Comparison of ENCODE assay signal across 1 cellular context in genomic region chr4:159551268-159551667, GRCh38.
TF ChIP-seq lines count a peak whose summit lies in the region.

No MANE protein-coding gene starts in this region.

TF ChIP-seq in GM23338, 12 proteins besides CTCF, POLR2A, EP300 and RAD21 (continued from another document):
- no peak for TF ChIP-seq NANOG (IDR thresholded peaks at IDR 0.05; ENCODE audit: borderline replicate concordance)
- no peak for TF ChIP-seq STAT1 (IDR thresholded peaks at IDR 0.05; ENCODE audit: unreplicated experiment)
- no peak for TF ChIP-seq EZH2phosphoT487 (IDR thresholded peaks at IDR 0.05; ENCODE audit: unreplicated experiment)
- TF ChIP-seq JUNB (IDR thresholded peaks at IDR 0.05; ENCODE audit: unreplicated experiment) = no peak
- TF ChIP-seq ZNF114 (CRISPR knock-in tag; IDR thresholded peaks at IDR 0.05) = no peak
- TF ChIP-seq EZH2 (IDR thresholded peaks at IDR 0.05; ENCODE audit: low read depth, unreplicated experiment) = no peak
- TF ChIP-seq, protein P1, sequence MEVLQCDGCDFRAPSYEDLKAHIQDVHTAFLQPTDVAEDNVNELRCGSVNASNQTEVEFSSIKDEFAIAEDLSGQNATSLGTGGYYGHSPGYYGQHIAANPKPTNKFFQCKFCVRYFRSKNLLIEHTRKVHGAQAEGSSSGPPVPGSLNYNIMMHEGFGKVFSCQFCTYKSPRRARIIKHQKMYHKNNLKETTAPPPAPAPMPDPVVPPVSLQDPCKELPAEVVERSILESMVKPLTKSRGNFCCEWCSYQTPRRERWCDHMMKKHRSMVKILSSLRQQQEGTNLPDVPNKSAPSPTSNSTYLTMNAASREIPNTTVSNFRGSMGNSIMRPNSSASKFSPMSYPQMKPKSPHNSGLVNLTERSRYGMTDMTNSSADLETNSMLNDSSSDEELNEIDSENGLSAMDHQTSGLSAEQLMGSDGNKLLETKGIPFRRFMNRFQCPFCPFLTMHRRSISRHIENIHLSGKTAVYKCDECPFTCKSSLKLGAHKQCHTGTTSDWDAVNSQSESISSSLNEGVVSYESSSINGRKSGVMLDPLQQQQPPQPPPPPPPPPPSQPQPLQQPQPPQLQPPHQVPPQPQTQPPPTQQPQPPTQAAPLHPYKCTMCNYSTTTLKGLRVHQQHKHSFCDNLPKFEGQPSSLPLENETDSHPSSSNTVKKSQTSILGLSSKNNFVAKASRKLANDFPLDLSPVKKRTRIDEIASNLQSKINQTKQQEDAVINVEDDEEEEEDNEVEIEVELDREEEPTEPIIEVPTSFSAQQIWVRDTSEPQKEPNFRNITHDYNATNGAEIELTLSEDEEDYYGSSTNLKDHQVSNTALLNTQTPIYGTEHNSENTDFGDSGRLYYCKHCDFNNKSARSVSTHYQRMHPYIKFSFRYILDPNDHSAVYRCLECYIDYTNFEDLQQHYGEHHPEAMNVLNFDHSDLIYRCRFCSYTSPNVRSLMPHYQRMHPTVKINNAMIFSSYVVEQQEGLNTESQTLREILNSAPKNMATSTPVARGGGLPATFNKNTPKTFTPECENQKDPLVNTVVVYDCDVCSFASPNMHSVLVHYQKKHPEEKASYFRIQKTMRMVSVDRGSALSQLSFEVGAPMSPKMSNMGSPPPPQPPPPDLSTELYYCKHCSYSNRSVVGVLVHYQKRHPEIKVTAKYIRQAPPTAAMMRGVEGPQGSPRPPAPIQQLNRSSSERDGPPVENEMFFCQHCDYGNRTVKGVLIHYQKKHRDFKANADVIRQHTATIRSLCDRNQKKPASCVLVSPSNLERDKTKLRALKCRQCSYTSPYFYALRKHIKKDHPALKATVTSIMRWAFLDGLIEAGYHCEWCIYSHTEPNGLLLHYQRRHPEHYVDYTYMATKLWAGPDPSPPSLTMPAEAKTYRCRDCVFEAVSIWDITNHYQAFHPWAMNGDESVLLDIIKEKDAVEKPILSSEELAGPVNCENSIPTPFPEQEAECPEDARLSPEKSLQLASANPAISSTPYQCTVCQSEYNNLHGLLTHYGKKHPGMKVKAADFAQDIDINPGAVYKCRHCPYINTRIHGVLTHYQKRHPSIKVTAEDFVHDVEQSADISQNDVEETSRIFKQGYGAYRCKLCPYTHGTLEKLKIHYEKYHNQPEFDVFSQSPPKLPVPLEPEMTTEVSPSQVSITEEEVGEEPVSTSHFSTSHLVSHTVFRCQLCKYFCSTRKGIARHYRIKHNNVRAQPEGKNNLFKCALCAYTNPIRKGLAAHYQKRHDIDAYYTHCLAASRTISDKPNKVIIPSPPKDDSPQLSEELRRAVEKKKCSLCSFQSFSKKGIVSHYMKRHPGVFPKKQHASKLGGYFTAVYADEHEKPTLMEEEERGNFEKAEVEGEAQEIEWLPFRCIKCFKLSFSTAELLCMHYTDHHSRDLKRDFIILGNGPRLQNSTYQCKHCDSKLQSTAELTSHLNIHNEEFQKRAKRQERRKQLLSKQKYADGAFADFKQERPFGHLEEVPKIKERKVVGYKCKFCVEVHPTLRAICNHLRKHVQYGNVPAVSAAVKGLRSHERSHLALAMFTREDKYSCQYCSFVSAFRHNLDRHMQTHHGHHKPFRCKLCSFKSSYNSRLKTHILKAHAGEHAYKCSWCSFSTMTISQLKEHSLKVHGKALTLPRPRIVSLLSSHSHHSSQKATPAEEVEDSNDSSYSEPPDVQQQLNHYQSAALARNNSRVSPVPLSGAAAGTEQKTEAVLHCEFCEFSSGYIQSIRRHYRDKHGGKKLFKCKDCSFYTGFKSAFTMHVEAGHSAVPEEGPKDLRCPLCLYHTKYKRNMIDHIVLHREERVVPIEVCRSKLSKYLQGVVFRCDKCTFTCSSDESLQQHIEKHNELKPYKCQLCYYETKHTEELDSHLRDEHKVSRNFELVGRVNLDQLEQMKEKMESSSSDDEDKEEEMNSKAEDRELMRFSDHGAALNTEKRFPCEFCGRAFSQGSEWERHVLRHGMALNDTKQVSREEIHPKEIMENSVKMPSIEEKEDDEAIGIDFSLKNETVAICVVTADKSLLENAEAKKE (CRISPR knock-in tag; IDR thresholded peaks at IDR 0.05) = no peak
- TF ChIP-seq ETS1 (IDR thresholded peaks at IDR 0.05) = no peak
- no peak for TF ChIP-seq POLR2AphosphoS5 (IDR thresholded peaks at IDR 0.05; ENCODE audit: low read depth)
